In genomic region chr12:89151536-89151935, GRCh38 we compare ENCODE assay signal across 23 cellular contexts.
"Had no signal": no experiment of that assay in that cellular context is flagged by ENCODE, and none has a peak within 500 bp of the region (broad histone marks: within the 10 kb centered on the region; RNA-seq: fewer than 3 reads in every experiment).

No MANE protein-coding gene starts in this region.

- DNase-seq: activated CD4-positive, alpha-beta T cell treated with anti-CD3 and anti-CD28 coated beads for 48 hours; activated CD4-positive, alpha-beta T cell treated with anti-CD3 and anti-CD28 coated beads, Interleukin-2, amount 50 U/mL, for 4 hours; activated CD4-positive, CD25-positive, alpha-beta regulatory T cell treated with anti-CD3 and anti-CD28 coated beads, Interleukin-2, amount 50 U/mL, for 72 hours; activated CD8-positive, alpha-beta memory T cell treated with anti-CD3 and anti-CD28 coated beads for 24 hours; activated effector memory CD4-positive, alpha-beta T cell treated with anti-CD3 and anti-CD28 coated beads, Interleukin-2, amount 50 U/mL, for 16 hours; activated naive CD4-positive, alpha-beta T cell treated with Interleukin-2 at 50 U/mL for 16 hours; activated naive CD8-positive, alpha-beta T cell treated with anti-CD3 and anti-CD28 coated beads, Interleukin-2, amount 50 U/mL, for 24 hours; activated T-cell treated with anti-CD3 and anti-CD28 coated beads, Interleukin-2, amount 50 U/mL, for 4 hours; amniotic stem cell; body of pancreas; Karpas-422; MM.1S; NCI-H1105; NCI-H1436; NCI-H1694 treated with DMSO at 0.1 percent for 48 hours; NCI-H2029 treated with DMSO at 0.1 percent for 48 hours; NCI-H345; NCI-H510A; NCI-H69; NK-92 treated with Interleukin-12 subunit alpha and Interleukin-12 subunit beta, amount 100 ng/mL, for 24 hours; PC-3 had no signal

- H3K4me1 ChIP-seq: body of pancreas had no signal

- H3K36me3 ChIP-seq: ascending aorta had no signal

- H3K4me3 ChIP-seq: ascending aorta, body of pancreas had no signal

- H3K27ac ChIP-seq: ascending aorta, body of pancreas had no signal

- H3K27me3 ChIP-seq: ascending aorta, body of pancreas had no signal

- H3K9me3 ChIP-seq: ascending aorta, body of pancreas had no signal

- ATAC-seq: activated naive CD4-positive, alpha-beta T cell treated with anti-CD3 and anti-CD28 coated beads, Interleukin-2, amount 50 U/mL, for 72 hours; activated naive CD8-positive, alpha-beta T cell treated with anti-CD3 and anti-CD28 coated beads, Interleukin-2, amount 50 U/mL, for 24 hours; activated T-cell treated with anti-CD3 and anti-CD28 coated beads, Interleukin-2, amount 50 U/mL, for 4 hours; body of pancreas; PC-3 had no signal
